ENCODE assay signal across 14 cellular contexts in genomic region chr4:161828061-161828460, GRCh38.
DNase-seq lines count a peak whose midpoint lies in the region; ATAC-seq and TF ChIP-seq lines count a peak whose summit lies in the region.
"Had no signal": no experiment of that assay in that cellular context is flagged by ENCODE, and none has a peak within 500 bp of the region (broad histone marks: within the 10 kb centered on the region; RNA-seq: fewer than 3 reads in every experiment).

No MANE protein-coding gene starts in this region.

- no peak overlapping the region for H2BK5ac ChIP-seq in neuronal stem cell (ENCODE audit: low read length)

- no peaks in the 10 kb centered on the region for H3K9me3 ChIP-seq in adipocyte (ENCODE audit: control insufficient read depth, low read length)
- peaks cover 3 to 4% of the 10 kb centered on the region in 2 donors for H3K9me3 ChIP-seq in neuronal stem cell (replicated peaks in 1 of 2; ENCODE audit: control insufficient read depth in 2 of 2, insufficient read depth in 1 of 2, low read depth in 1 of 2, low read length in 2 of 2)
- peaks cover 6% of the 10 kb centered on the region for H3K9me3 ChIP-seq in WERI-Rb-1 (ENCODE audit: severe bottlenecking)
- H3K9me3 ChIP-seq in SJCRH30 (replicated peaks) = no peaks in the 10 kb centered on the region

- no peak for TF ChIP-seq CTCF in WERI-Rb-1 (IDR thresholded peaks at IDR 0.05; ENCODE audit: low read depth, low read length)

- H3K14ac ChIP-seq in neuronal stem cell (ENCODE audit: low read length) = no peak overlapping the region

- no peak overlapping the region for H3K4ac ChIP-seq in neuronal stem cell (ENCODE audit: low read length)

- H3K27ac ChIP-seq in neuronal stem cell (replicated peaks; ENCODE audit: low read length) (no peak overlapping the region), WERI-Rb-1 (no peak overlapping the region), SJCRH30 (no peak overlapping the region)

- no peak overlapping the region for H2AK5ac ChIP-seq in neuronal stem cell (ENCODE audit: low read depth, low read length)

- no peak overlapping the region for H4K8ac ChIP-seq in neuronal stem cell (ENCODE audit: low read depth, low read length)

- H2BK15ac ChIP-seq in neuronal stem cell (ENCODE audit: low read length) = no peak overlapping the region

- H2BK12ac ChIP-seq in neuronal stem cell (ENCODE audit: low read length) = no peak overlapping the region

- no peak overlapping the region for H4K91ac ChIP-seq in neuronal stem cell (ENCODE audit: low read depth, low read length, poor library complexity)

- H3K9ac ChIP-seq in adipocyte (ENCODE audit: low read length) (no peak overlapping the region), neuronal stem cell (ENCODE audit: low read depth, low read length, poor library complexity) (no peak overlapping the region)

- no peak overlapping the region for H3K18ac ChIP-seq in neuronal stem cell (ENCODE audit: low read length)

- H3K23ac ChIP-seq in neuronal stem cell (ENCODE audit: low read depth, low read length, poor library complexity) = no peak overlapping the region

- no peak overlapping the region for H3K4me2 ChIP-seq in neuronal stem cell (ENCODE audit: insufficient read depth, low read length, poor library complexity, severe bottlenecking)

- H2BK120ac ChIP-seq in neuronal stem cell (ENCODE audit: low read depth, low read length) = no peak overlapping the region

- H3K36me3 ChIP-seq in adipocyte (ENCODE audit: control insufficient read depth, insufficient read depth, low read length, severe bottlenecking) (no peaks in the 10 kb centered on the region), neuronal stem cell (replicated peaks in 1 of 2; ENCODE audit: control insufficient read depth in 2 of 2, insufficient read depth in 2 of 2, low read length in 2 of 2) (no peaks in the 10 kb centered on the region), WERI-Rb-1 (no peaks in the 10 kb centered on the region), SJCRH30 (no peaks in the 10 kb centered on the region)

- H2AFZ ChIP-seq in neuronal stem cell (ENCODE audit: low read length) = peak overlapping the region; percentile 80

- ATAC-seq in GM18498 (IDR thresholded peaks at IDR 0.05; ENCODE audit: unreplicated experiment) = peak; percentile 53
- ATAC-seq in HG02885 (IDR thresholded peaks at IDR 0.05; ENCODE audit: poor library complexity, unreplicated experiment) = peak; percentile 71
- ATAC-seq in HG02870 (IDR thresholded peaks at IDR 0.05; ENCODE audit: unreplicated experiment) = no peak

- H3K27me3 ChIP-seq in adipocyte (replicated peaks; ENCODE audit: control insufficient read depth, insufficient read depth, low read length) = no peaks in the 10 kb centered on the region
- no peaks in the 10 kb centered on the region for H3K27me3 ChIP-seq in neuronal stem cell (ENCODE audit: control insufficient read depth in 3 of 3, insufficient read depth in 3 of 3, low read depth in 1 of 3, low read length in 3 of 3)
- no peaks in the 10 kb centered on the region for H3K27me3 ChIP-seq in WERI-Rb-1 (ENCODE audit: insufficient read depth, low read depth, severe bottlenecking)
- H3K27me3 ChIP-seq in SJCRH30 = no peaks in the 10 kb centered on the region

- H3K79me1 ChIP-seq in neuronal stem cell (ENCODE audit: low read depth, low read length) = no peaks in the 10 kb centered on the region

- DNase-seq in adipocyte (ENCODE audit: low read depth) (peak; percentile 14), neuronal stem cell (ENCODE audit: low spot score) (no peak), WERI-Rb-1 (no peak), HT-29 (ENCODE audit: low spot score) (no peak), SJCRH30 (no peak)
- DNase-seq: activated CD4-positive, CD25-positive, alpha-beta regulatory T cell; amniotic stem cell; NCI-H2081 treated with DMSO at 0.1 percent for 48 hours; nephron progenitor cell; RPMI8226; T-helper 1 cell had no signal

- H3K4me3 ChIP-seq in adipocyte (ENCODE audit: low read length) = no peak overlapping the region
- H3K4me3 ChIP-seq in neuronal stem cell (ENCODE audit: low read length in 2 of 2) = no peak overlapping the region
- H3K4me3 ChIP-seq in WERI-Rb-1 (ENCODE audit: low read depth, low read length) = no peak overlapping the region
- no peak overlapping the region for H3K4me3 ChIP-seq in SJCRH30

- WGBS in neuronal stem cell (ENCODE audit: extremely low coverage in 2 of 2, insufficient read length in 2 of 2, insufficient replicate concordance in 1 of 2), 2 donors = no CpG with 5 or more reads among the region's 1 CpG

- H3K4me1 ChIP-seq in adipocyte (ENCODE audit: control insufficient read depth, insufficient read depth, low read length) (no peaks in the 10 kb centered on the region), neuronal stem cell (ENCODE audit: control insufficient read depth in 2 of 2, insufficient read depth in 1 of 2, low read depth in 1 of 2, low read length in 2 of 2) (no peaks in the 10 kb centered on the region), SJCRH30 (no peaks in the 10 kb centered on the region)
